In the genomic region with DNA sequence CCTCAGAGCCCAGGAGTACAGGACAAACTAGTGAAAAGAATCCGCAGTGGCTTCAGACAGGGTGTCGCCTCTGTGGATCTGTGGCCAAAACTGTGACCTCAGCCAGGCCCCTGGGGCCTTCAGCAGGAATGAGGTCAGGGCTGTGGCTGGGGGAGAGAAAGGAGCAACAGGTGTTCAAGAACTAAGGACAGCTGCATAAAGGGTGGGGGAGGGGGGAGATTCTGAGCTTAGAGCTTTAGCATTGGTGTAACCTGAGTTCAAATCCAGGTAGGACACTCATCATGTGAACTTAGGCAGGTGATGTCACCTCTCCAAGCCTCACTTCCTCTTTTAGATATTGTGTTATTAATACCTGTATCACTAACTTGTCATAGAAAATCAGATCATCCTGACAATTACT, we compare ENCODE assay signal across 14 cellular contexts. TPM values are rescaled to one million over a fixed set of nuclear protein-coding genes. Genes with fewer than 3 reads are reported as not detected.
A peak's percentile ranks its signal among the peaks of the same experiment; 100 is the strongest.
DNase-seq lines count a peak whose midpoint lies in the region; ATAC-seq and TF ChIP-seq lines count a peak whose summit lies in the region.
"Had no signal": no experiment of that assay in that cellular context is flagged by ENCODE, and none has a peak within 500 bp of the region (broad histone marks: within the 10 kb centered on the region; RNA-seq: fewer than 3 reads in every experiment).

No MANE protein-coding gene starts in this region.

- DNase-seq in GF-D8 (lab: John Stamatoyannopoulos, UW) = peak; percentile 20
- DNase-seq in GM20000 (ENCODE audit: low spot score) = peak; percentile 70
- peak; percentile 90 to 92 for DNase-seq in SJCRH30
- DNase-seq in myocyte (ENCODE audit: low read depth) = peak; percentile 97
- DNase-seq in HCEC 1CT = no peak
- no peak for DNase-seq in stimulated activated naive CD8-positive, alpha-beta T cell treated with anti-CD3 and anti-CD28 coated beads, Interleukin-15, Interleukin-2, amounts not matched to agents 100 U/mL and 50 U/mL, for 24 hours
- DNase-seq in SW 1271 (lab: John Stamatoyannopoulos, UW) = no peak
- DNase-seq: nucleus accumbens; stimulated activated CD4-positive, alpha-beta T cell treated with anti-CD3 and anti-CD28 coated beads, Interleukin-2, amount 100 ng/mL, for 48 hours had no signal

- no peaks in the 10 kb centered on the region for H3K9me3 ChIP-seq in SJCRH30 (replicated peaks)
- H3K9me3 ChIP-seq: Peyer's patch had no signal

- H3K4me1 ChIP-seq in SJCRH30 = peaks cover 43% of the 10 kb centered on the region

- no peak for TF ChIP-seq CTCF in GM20000 (IDR thresholded peaks at IDR 0.05; ENCODE audit: extremely low read depth, missing control alignments)

- no peak overlapping the region for H3K4me3 ChIP-seq in SJCRH30
- H3K4me3 ChIP-seq: cardiac muscle cell, Peyer's patch had no signal

- H3K27me3 ChIP-seq in SJCRH30 = no peaks in the 10 kb centered on the region
- H3K27me3 ChIP-seq: cardiac muscle cell, Peyer's patch had no signal

- H3K27ac ChIP-seq in SJCRH30 = peak overlapping the region; percentile 69
- H3K27ac ChIP-seq: cardiac muscle cell, VCaP had no signal

- ATAC-seq in HG02870 (IDR thresholded peaks at IDR 0.05; ENCODE audit: unreplicated experiment) = no peak
- ATAC-seq in stimulated activated naive CD8-positive, alpha-beta T cell treated with anti-CD3 and anti-CD28 coated beads, Interleukin-15, Interleukin-2, amounts not matched to agents 100 U/mL and 50 U/mL, for 24 hours = no peak
- ATAC-seq: activated T-helper 17 cell treated with anti-CD3 and anti-CD28 coated beads, Interleukin-2, amount 50 U/mL, for 72 hours had no signal

- H3K36me3 ChIP-seq in SJCRH30 = no peaks in the 10 kb centered on the region
- H3K36me3 ChIP-seq: cardiac muscle cell, Peyer's patch had no signal

RNA-seq across cellular contexts. Expression of gene CORO1C, which starts 40.9 kb away (rescaled TPM):
- total RNA-seq in SJCRH30 (2014; rRNA removed; shearing (Covaris generic)) = 95.7 and 113 TPM in 2 replicates
- 80.3 and 85.3 TPM in 2 replicates for total RNA-seq in myocyte
- polyA plus RNA-seq in myocyte (2012) = 117 TPM

Comparison
In these comparisons a context has a peak if more than half of its experiments do, and no peak if none do; other contexts are left out.
1. DNase-seq: peak in GF-D8 (single experiment), GM20000 (single experiment), SJCRH30 (2 of 2) and myocyte (single experiment); none in HCEC 1CT (single experiment), stimulated activated naive CD8-positive, alpha-beta T cell treated with anti-CD3 and anti-CD28 coated beads, Interleukin-15, Interleukin-2, amounts not matched to agents 100 U/mL and 50 U/mL, for 24 hours (single experiment) and SW 1271 (0 of 2).